ENCODE assay signal across 24 cellular contexts in genomic region chr17:50192873-50193274, GRCh38. TPM values are rescaled to one million over a fixed set of nuclear protein-coding genes. Genes with fewer than 3 reads are reported as not detected.
DNase-seq lines count a peak whose midpoint lies in the region; ATAC-seq, FAIRE-seq and TF ChIP-seq lines count a peak whose summit lies in the region.
"Had no signal": no experiment of that assay in that cellular context is flagged by ENCODE, and none has a peak within 500 bp of the region (broad histone marks: within the 10 kb centered on the region; RNA-seq: fewer than 3 reads in every experiment).

No MANE protein-coding gene starts in this region.

- H3K27ac ChIP-seq in right cardiac atrium (ENCODE audit: low read length) (no peak overlapping the region), GM12878 (ENCODE audit: control insufficient read depth, insufficient read depth) (0 out of 2 replicates have a peak overlapping the region, but pooled peaks have one; percentile 18), neuronal stem cell (replicated peaks; ENCODE audit: low read length) (no peak overlapping the region), trophoblast cell (ENCODE audit: low read depth, low read length) (no peak overlapping the region)
- H3K27ac ChIP-seq: colonic mucosa, neural progenitor cell, right atrium auricular region, WERI-Rb-1 had no signal

- in situ Hi-C loops in GM12878 (cut with MboI): loop anchor here (10.0 kb wide), 1 partner anchor 102 kb away; no protein-coding TSS in a partner anchor

- H2BK5ac ChIP-seq in neuronal stem cell (ENCODE audit: low read length): no peak overlapping the region
- H2BK5ac ChIP-seq in trophoblast cell (ENCODE audit: low read depth, low read length, poor library complexity): no peak overlapping the region

- H4K91ac ChIP-seq in neuronal stem cell (ENCODE audit: low read depth, low read length, poor library complexity) (no peak overlapping the region), trophoblast cell (ENCODE audit: low read depth, low read length) (no peak overlapping the region)

- no peak overlapping the region for H4K8ac ChIP-seq in neuronal stem cell (ENCODE audit: low read depth, low read length)
- H4K8ac ChIP-seq in trophoblast cell (ENCODE audit: low read depth, low read length): no peak overlapping the region

- peak overlapping the region; percentile 74 for H3K4me2 ChIP-seq in GM12878 (ENCODE audit: control insufficient read depth, insufficient read depth)
- H3K4me2 ChIP-seq in neuronal stem cell (ENCODE audit: insufficient read depth, low read length, poor library complexity, severe bottlenecking): no peak overlapping the region
- no peak overlapping the region for H3K4me2 ChIP-seq in trophoblast cell (ENCODE audit: low read length)
- H3K4me2 ChIP-seq: neural progenitor cell had no signal

- H2BK120ac ChIP-seq in neuronal stem cell (ENCODE audit: low read depth, low read length): no peak overlapping the region
- no peak overlapping the region for H2BK120ac ChIP-seq in trophoblast cell (ENCODE audit: insufficient read depth, low read length, poor library complexity)

- ATAC-seq in Right ventricle myocardium superior (ENCODE audit: poor library complexity) (no peak), right cardiac atrium (no peak), GM12878 (peak; percentile 74), GM19463 (IDR thresholded peaks at IDR 0.05; ENCODE audit: unreplicated experiment) (no peak)
- ATAC-seq: activated T-cell treated with anti-CD3 and anti-CD28 coated beads, Interleukin-2, amount 50 U/mL, for 4 hours; left cardiac atrium had no signal

- H3K4me1 ChIP-seq in right cardiac atrium (ENCODE audit: control insufficient read depth, insufficient read depth, low read length) (no peaks in the 10 kb centered on the region), GM12878 (ENCODE audit: control insufficient read depth, insufficient read depth, low read length) (peaks cover 18% of the 10 kb centered on the region), neuronal stem cell (ENCODE audit: control insufficient read depth in 2 of 2, insufficient read depth in 1 of 2, low read depth in 1 of 2, low read length in 2 of 2) (no peaks in the 10 kb centered on the region), trophoblast cell (ENCODE audit: control insufficient read depth in 1 of 2, insufficient read depth in 2 of 2, low read length in 2 of 2) (peaks cover 0 to 4% of the 10 kb centered on the region in 2 experiments)
- H3K4me1 ChIP-seq: colonic mucosa, neural progenitor cell had no signal

- H3K4ac ChIP-seq in neuronal stem cell (ENCODE audit: low read length) (no peak overlapping the region), trophoblast cell (ENCODE audit: low read depth, low read length) (no peak overlapping the region)

- no peak overlapping the region for H3K23ac ChIP-seq in neuronal stem cell (ENCODE audit: low read depth, low read length, poor library complexity)
- H3K23ac ChIP-seq in trophoblast cell (ENCODE audit: low read length): no peak overlapping the region

- RAD21 ChIA-PET in GM12878 (lab: Charles Lee; ENCODE audit: unreplicated experiment): interaction anchor here (0.6 to 8.8 kb wide), 2 partner anchors 23 to 133 kb away, joined by 4 to 176 read pairs; no protein-coding TSS in a partner anchor

- WGBS in right cardiac atrium: 65% methylated on average over 10 of the region's 10 CpGs
- WGBS in GM12878 (ENCODE audit: insufficient coverage, insufficient replicate concordance, low lambda C conversion rate, missing lambda C conversion rate): 19% methylated on average over 10 of the region's 10 CpGs
- no CpG with 5 or more reads among the region's 10 CpGs for WGBS in neuronal stem cell (ENCODE audit: extremely low coverage in 2 of 2, insufficient read length in 2 of 2, insufficient replicate concordance in 1 of 2), 2 donors
- no CpG with 5 or more reads among the region's 10 CpGs for WGBS in trophoblast cell (ENCODE audit: extremely low coverage, insufficient coverage, insufficient read length)

- POLR2A ChIA-PET in GM12878 (lab: Charles Lee): interaction anchor here (0.7 to 1.8 kb wide), 4 partner anchors 19 to 96 kb away, joined by 3 to 7 read pairs (median 6); no protein-coding TSS in a partner anchor

- FAIRE-seq in GM12878 (lab: Jason Lieb, UNC): no peak
- FAIRE-seq: endometrium had no signal

- no peaks in the 10 kb centered on the region; a peak in 1 of 4 replicates for H3K36me3 ChIP-seq in GM12878 (ENCODE audit: control insufficient read depth in 2 of 2, insufficient read depth in 2 of 2, low read length in 1 of 2)
- H3K36me3 ChIP-seq in neuronal stem cell (replicated peaks in 1 of 2; ENCODE audit: control insufficient read depth in 2 of 2, insufficient read depth in 2 of 2, low read length in 2 of 2): peaks cover 0 to 9% of the 10 kb centered on the region in 2 donors
- peaks cover 99% of the 10 kb centered on the region in 2 experiments for H3K36me3 ChIP-seq in trophoblast cell (ENCODE audit: control insufficient read depth in 1 of 2, insufficient read depth in 2 of 2, low read length in 2 of 2)
- H3K36me3 ChIP-seq: colonic mucosa, neural progenitor cell had no signal

- H2AK5ac ChIP-seq in neuronal stem cell (ENCODE audit: low read depth, low read length): peak overlapping the region; percentile 68
- no peak overlapping the region for H2AK5ac ChIP-seq in trophoblast cell (ENCODE audit: low read length)

- H3K27me3 ChIP-seq in right cardiac atrium (ENCODE audit: control insufficient read depth, insufficient read depth) (no peaks in the 10 kb centered on the region), GM12878 (replicated peaks in 1 of 2; ENCODE audit: control insufficient read depth in 2 of 2, insufficient read depth in 2 of 2, low read length in 1 of 2) (no peaks in the 10 kb centered on the region), neuronal stem cell (ENCODE audit: control insufficient read depth in 3 of 3, insufficient read depth in 3 of 3, low read depth in 1 of 3, low read length in 3 of 3) (peaks cover 0 to 39% (median 0%) of the 10 kb centered on the region in 3 experiments), trophoblast cell (ENCODE audit: insufficient read depth, low read length) (no peaks in the 10 kb centered on the region)
- H3K27me3 ChIP-seq: colonic mucosa, neural progenitor cell, right atrium auricular region had no signal

- H2AFZ ChIP-seq in GM12878 (ENCODE audit: control insufficient read depth, low read depth, low read length) (peak overlapping the region; percentile 7; the same call in 1 of the 2 replicates), neuronal stem cell (ENCODE audit: low read length) (no peak overlapping the region), trophoblast cell (ENCODE audit: insufficient read depth, low read length, poor library complexity) (no peak overlapping the region)
- H2AFZ ChIP-seq: neural progenitor cell had no signal

- no TSS peak for BruUV-seq in GM12878 (replicated peaks; lab: Mats Ljungman, UMichigan)

- H3K79me1 ChIP-seq in neuronal stem cell (ENCODE audit: low read depth, low read length) (peaks cover 1% of the 10 kb centered on the region), trophoblast cell (ENCODE audit: low read length) (peaks cover 2% of the 10 kb centered on the region)

- no peak overlapping the region for H2BK15ac ChIP-seq in neuronal stem cell (ENCODE audit: low read length)

- H3K4me3 ChIP-seq in right cardiac atrium (ENCODE audit: low read length): no peak overlapping the region
- H3K4me3 ChIP-seq in GM12878: peak overlapping the region; percentile 64
- H3K4me3 ChIP-seq in neuronal stem cell (ENCODE audit: low read length in 2 of 2): no peak overlapping the region
- no peak overlapping the region for H3K4me3 ChIP-seq in trophoblast cell (ENCODE audit: low read depth, low read length)
- H3K4me3 ChIP-seq: colonic mucosa, neural progenitor cell, right atrium auricular region had no signal

- no peak for TF ChIP-seq POLR2A in GM12878 (IDR thresholded peaks at IDR 0.05; ENCODE audit: low read depth, low read length)

- H4K12ac ChIP-seq in trophoblast cell (ENCODE audit: low read depth, low read length): no peak overlapping the region

- H3K9me3 ChIP-seq in right cardiac atrium (ENCODE audit: control insufficient read depth, low read length) (no peaks in the 10 kb centered on the region), GM12878 (replicated peaks; ENCODE audit: control insufficient read depth, insufficient read depth, low read length) (no peaks in the 10 kb centered on the region), neuronal stem cell (replicated peaks in 1 of 2; ENCODE audit: control insufficient read depth in 2 of 2, insufficient read depth in 1 of 2, low read depth in 1 of 2, low read length in 2 of 2) (no peaks in the 10 kb centered on the region), trophoblast cell (ENCODE audit: insufficient read depth, low read depth, low read length) (peaks cover 3% of the 10 kb centered on the region)
- H3K9me3 ChIP-seq: colonic mucosa, right atrium auricular region had no signal

- TF ChIP-seq CTCF in GM12878 (IDR thresholded peaks at IDR 0.05 in 2 of 3, conservative IDR thresholded peaks at IDR 0.05 in 1 of 3; ENCODE audit: control insufficient read depth in 2 of 3, extremely low read depth in 1 of 3, insufficient read depth in 1 of 3, low read depth in 3 of 3, low read length in 3 of 3): no peak

- H3K9ac ChIP-seq in GM12878 (ENCODE audit: control insufficient read depth, insufficient read depth, low read length): peak overlapping the region; percentile 56
- no peak overlapping the region for H3K9ac ChIP-seq in neuronal stem cell (ENCODE audit: low read depth, low read length, poor library complexity)
- no peak overlapping the region for H3K9ac ChIP-seq in trophoblast cell (ENCODE audit: low read length)
- H3K9ac ChIP-seq: neural progenitor cell had no signal

- H3K79me2 ChIP-seq in GM12878 (ENCODE audit: control insufficient read depth, insufficient read depth, low read length) (no peaks in the 10 kb centered on the region; the same call in 1 of the 2 replicates), trophoblast cell (ENCODE audit: control insufficient read depth, insufficient read depth, low read length, poor library complexity) (peaks cover 2% of the 10 kb centered on the region)

- peak in 1 of 2 experiments; percentile 17; a peak in 1 of 4 replicates for TF ChIP-seq EP300 in GM12878 (IDR thresholded peaks at IDR 0.05; ENCODE audit: borderline replicate concordance in 1 of 2, control insufficient read depth in 1 of 2, low read depth in 2 of 2, low read length in 2 of 2)

- no peaks in the 10 kb centered on the region for H4K20me1 ChIP-seq in GM12878 (ENCODE audit: control insufficient read depth, insufficient read depth)

- SMC1A ChIA-PET in GM12878 (lab: Charles Lee; ENCODE audit: uncharacterized antibody, unreplicated experiment): interaction anchor here (1.6 to 6.3 kb wide), 2 partner anchors 22 to 23 kb away, joined by 11 to 177 read pairs; no protein-coding TSS in a partner anchor

- intact Hi-C loops in Right ventricle myocardium superior (cut with DNase I) (no loop called here), right cardiac atrium (cut with DNase I) (loop anchor here in 1 of 4 donors (10.0 kb wide), 1 partner anchor 58 kb away; the partner anchor contains the start of gene SAMD14), GM12878 (cut with micrococcal nuclease; ENCODE audit: unreplicated experiment) (no loop called here)

- H3K14ac ChIP-seq in neuronal stem cell (ENCODE audit: low read length) (no peak overlapping the region), trophoblast cell (ENCODE audit: low read length) (no peak overlapping the region)

- H2BK12ac ChIP-seq in neuronal stem cell (ENCODE audit: low read length): no peak overlapping the region
- no peak overlapping the region for H2BK12ac ChIP-seq in trophoblast cell (ENCODE audit: low read length)

- CTCF ChIA-PET in GM12878 (lab: Yijun Ruan, JAX): interaction anchor here (1.0 to 10.1 kb wide), 4 partner anchors 22 to 104 kb away, joined by 3 to 514 read pairs (median 8); partner anchors contain the start of genes PDK2 and SGCA

- DNase-seq in Right ventricle myocardium superior: peak; percentile 30
- DNase-seq in right cardiac atrium: no peak
- DNase-seq in GM12878 (ENCODE audit: low read depth, low spot score): no peak
- no peak for DNase-seq in neuronal stem cell (ENCODE audit: low spot score)
- DNase-seq in NCI-H2029 (lab: John Stamatoyannopoulos, UW): no peak
- no peak for DNase-seq in trophoblast cell
- DNase-seq in activated T-cell treated with anti-CD3 and anti-CD28 coated beads, Interleukin-2, amount 50 U/mL, for 1 hour: no peak
- DNase-seq: activated CD4-positive, alpha-beta memory T cell treated with anti-CD3 and anti-CD28 coated beads, Interleukin-2, amount 10 ng/mL, durations not matched to agents 7 days and 5 days; activated naive CD4-positive, alpha-beta T cell treated with anti-CD3 and anti-CD28 coated beads, Interleukin-2, amount 10 ng/mL, durations not matched to agents 7 days and 5 days; activated T-cell treated with anti-CD3 and anti-CD28 coated beads, Interleukin-2, amount 50 U/mL, for 4 hours; CD8-positive, alpha-beta memory T cell; colonic mucosa; DND-41; foreskin melanocyte; KG1; left cardiac atrium; NCI-H2081 treated with DMSO at 0.1 percent for 48 hours; NCI-H524 treated with DMSO at 0.1 percent for 48 hours; stimulated activated CD4-positive, alpha-beta T cell treated with anti-CD3 and anti-CD28 coated beads, Interleukin-1b, Interleukin-23, amount 100 ng/mL, for 48 hours; WERI-Rb-1 had no signal

- TF ChIP-seq RAD21 in GM12878 (IDR thresholded peaks at IDR 0.05; ENCODE audit: insufficient read depth, low read depth, low read length): no peak

- H3K18ac ChIP-seq in neuronal stem cell (ENCODE audit: low read length) (no peak overlapping the region), trophoblast cell (ENCODE audit: low read length) (no peak overlapping the region)

RNA-seq across cellular contexts. Expression of gene COL1A1, which starts 8.6 kb away (rescaled TPM):
- total RNA-seq in Right ventricle myocardium superior (28.1 TPM), right cardiac atrium (100 to 1,000 TPM in 1 of 4 donors, 10 to 100 TPM in 3; 58.4 to 138 (median 74.3) TPM), GM12878 (2014; rRNA removed) (0.79 and 1.1 TPM in 2 replicates), GM12878 (2014; rRNA removed; fragmentation: Illumina TruSeq; extraction: Trizol) (0.55 and 1.2 TPM in 2 replicates), GM12878 (2021) (6.1 and 7.7 TPM in 2 replicates)
- polyA plus RNA-seq in right cardiac atrium (24.8 TPM), GM12878 (2011; rRNA removed) (1.9 and 2.9 TPM in 2 replicates), GM12878 (2014; fragmentation: Illumina TruSeq; extraction: Trizol) (0.54 and 1.9 TPM in 2 replicates), GM12878 (2014; fragmentation: Nextera tagmentation; extraction: Ambion mirVana) (under 1 TPM; 0.18 to 0.32 TPM), GM12878 (2014; rRNA removed) (3.5 and 3.9 TPM in 2 replicates), GM12878 (2016; fragmentation: Nextera tagmentation; extraction: Ambion mirVana) (1 to 10 TPM; 2.7 to 4.3 TPM)
- total RNA-seq in GM12878 (2013; cell fraction: nucleolus; rRNA removed): 43.7 and 49.7 TPM in 2 replicates
- polyA plus RNA-seq in GM12878 (2011; ENCODE audit: low read depth): 1.5 TPM
- 2.8 TPM in 2 replicates for polyA plus RNA-seq in GM12878 (2011; cell fraction: cytosol; rRNA removed)
- polyA plus RNA-seq in GM12878 (2011; cell fraction: nucleus; rRNA removed): 67.6 and 84.9 TPM in 2 replicates
- 2.7 and 4.3 TPM in 2 replicates for polyA plus RNA-seq in GM12878 (2012)
- 4.6 and 8.9 TPM in 2 replicates for polyA minus RNA-seq in GM12878 (2011; rRNA and poly(A)+ RNA removed)
- polyA minus RNA-seq in GM12878 (2011; cell fraction: cytosol; rRNA and poly(A)+ RNA removed): 2.3 and 2.5 TPM in 2 replicates
- 24.8 and 32.3 TPM in 2 replicates for polyA minus RNA-seq in GM12878 (2011; cell fraction: nucleus; rRNA and poly(A)+ RNA removed)
- 17.9 TPM for polyA plus RNA-seq in neuronal stem cell (2013, experiment 1 of 2)
- 18.4 TPM for polyA plus RNA-seq in neuronal stem cell (2013, experiment 2 of 2)
- 548 and 582 TPM in 2 replicates for polyA plus RNA-seq in trophoblast cell (2013)
- polyA plus RNA-seq: CD8-positive, alpha-beta memory T cell had no signal

RNA-seq across cellular contexts. Expression of gene SGCA, which starts 27.1 kb away (rescaled TPM):
- total RNA-seq in Right ventricle myocardium superior: 135 TPM
- 100 to 1,000 TPM; 127 to 150 (median 133) TPM for total RNA-seq in right cardiac atrium
- polyA plus RNA-seq in right cardiac atrium: 156 TPM
- 1.9 and 2.9 TPM in 2 replicates for total RNA-seq in GM12878 (2013; cell fraction: nucleolus; rRNA removed)
- 0.11 and 0.68 TPM in 2 replicates for total RNA-seq in GM12878 (2014; rRNA removed)
- total RNA-seq in GM12878 (2014; rRNA removed; fragmentation: Illumina TruSeq; extraction: Trizol): 0.27 TPM in 1 of 2 replicates, not detected in the other
- total RNA-seq in GM12878 (2021): 0.51 and 0.56 TPM in 2 replicates
- 0.52 TPM for polyA plus RNA-seq in GM12878 (2011; ENCODE audit: low read depth)
- 0.24 and 0.81 TPM in 2 replicates for polyA plus RNA-seq in GM12878 (2011; rRNA removed)
- 0.54 and 1.2 TPM in 2 replicates for polyA plus RNA-seq in GM12878 (2011; cell fraction: cytosol; rRNA removed)
- polyA plus RNA-seq in GM12878 (2011; cell fraction: nucleus; rRNA removed): 3.6 and 4.5 TPM in 2 replicates
- polyA plus RNA-seq in GM12878 (2012): 1.2 and 1.9 TPM in 2 replicates
- polyA plus RNA-seq in GM12878 (2014; fragmentation: Illumina TruSeq; extraction: Trizol): 0.24 TPM in 1 of 2 replicates, not detected in the other
- polyA plus RNA-seq in GM12878 (2014; fragmentation: Nextera tagmentation; extraction: Ambion mirVana): under 1 TPM in 1 of 2 experiments, not detected in 1; 0.13 TPM
- 0.25 and 2.2 TPM in 2 replicates for polyA plus RNA-seq in GM12878 (2014; rRNA removed)
- under 1 TPM in 1 of 2 experiments, not detected in 1; 0.50 TPM for polyA plus RNA-seq in GM12878 (2016; fragmentation: Nextera tagmentation; extraction: Ambion mirVana)
- 0.29 and 1.1 TPM in 2 replicates for polyA minus RNA-seq in GM12878 (2011; rRNA and poly(A)+ RNA removed)
- polyA minus RNA-seq in GM12878 (2011; cell fraction: cytosol; rRNA and poly(A)+ RNA removed): not detected in 2 replicates
- polyA minus RNA-seq in GM12878 (2011; cell fraction: nucleus; rRNA and poly(A)+ RNA removed): 0.36 TPM in 1 of 2 replicates, not detected in the other
- 0.57 TPM for polyA plus RNA-seq in neuronal stem cell (2013, experiment 1 of 2)
- 0.35 TPM for polyA plus RNA-seq in neuronal stem cell (2013, experiment 2 of 2)
- not detected in 2 replicates for polyA plus RNA-seq in trophoblast cell (2013)
- total RNA-seq: activated T-cell treated with anti-CD3 and anti-CD28 coated beads, Interleukin-2, amount 50 U/mL, for 4 hours had no signal
- polyA plus RNA-seq: CD8-positive, alpha-beta memory T cell had no signal

RNA-seq across cellular contexts. Expression of gene PPP1R9B, which starts 42.4 kb away (rescaled TPM):
- total RNA-seq in Right ventricle myocardium superior (35.4 TPM), right cardiac atrium (10 to 100 TPM; 33.2 to 40.7 (median 36.1) TPM), GM12878 (2014; rRNA removed) (59.9 and 62.9 TPM in 2 replicates), GM12878 (2014; rRNA removed; fragmentation: Illumina TruSeq; extraction: Trizol) (35.9 and 39.6 TPM in 2 replicates), GM12878 (2021) (103 and 107 TPM in 2 replicates)
- polyA plus RNA-seq in right cardiac atrium (26.5 TPM), GM12878 (2011; rRNA removed) (30.2 and 44.4 TPM in 2 replicates), GM12878 (2014; fragmentation: Illumina TruSeq; extraction: Trizol) (17.9 and 35.4 TPM in 2 replicates), GM12878 (2014; fragmentation: Nextera tagmentation; extraction: Ambion mirVana) (under 1 TPM; 0.20 to 0.45 TPM), GM12878 (2014; rRNA removed) (52.0 and 58.7 TPM in 2 replicates), GM12878 (2016; fragmentation: Nextera tagmentation; extraction: Ambion mirVana) (1 to 10 TPM; 1.8 to 2.3 TPM)
- total RNA-seq in GM12878 (2013; cell fraction: nucleolus; rRNA removed): 55.7 and 68.4 TPM in 2 replicates
- polyA plus RNA-seq in GM12878 (2011; ENCODE audit: low read depth): 21.7 TPM
- 39.3 and 43.6 TPM in 2 replicates for polyA plus RNA-seq in GM12878 (2011; cell fraction: cytosol; rRNA removed)
- polyA plus RNA-seq in GM12878 (2011; cell fraction: nucleus; rRNA removed): 75.0 and 144 TPM in 2 replicates
- 54.8 and 64.1 TPM in 2 replicates for polyA plus RNA-seq in GM12878 (2012)
- 38.4 and 59.7 TPM in 2 replicates for polyA minus RNA-seq in GM12878 (2011; rRNA and poly(A)+ RNA removed)
- polyA minus RNA-seq in GM12878 (2011; cell fraction: cytosol; rRNA and poly(A)+ RNA removed): 36.3 and 36.8 TPM in 2 replicates
- polyA minus RNA-seq in GM12878 (2011; cell fraction: nucleus; rRNA and poly(A)+ RNA removed): 12.3 and 46.2 TPM in 2 replicates
- polyA plus RNA-seq in neuronal stem cell (2013, experiment 1 of 2): 19.8 TPM
- polyA plus RNA-seq in neuronal stem cell (2013, experiment 2 of 2): 19.4 TPM
- polyA plus RNA-seq in trophoblast cell (2013): 23.2 and 23.4 TPM in 2 replicates

Comparison
In these comparisons a context has a peak if more than half of its experiments do, and no peak if none do; other contexts are left out.
1. RNA of gene SGCA, which starts 27.1 kb away (total RNA-seq): 135 TPM in Right ventricle myocardium superior (single experiment) and 127 to 150 TPM in right cardiac atrium; 0.11 to 2.9 TPM in GM12878; every median in the first group is over 10 times any median in the second.